11 cellular contexts compared by ENCODE assay signal in genomic region chr11:91783173-91783572, GRCh38.
"Had no signal": no experiment of that assay in that cellular context is flagged by ENCODE, and none has a peak within 500 bp of the region (broad histone marks: within the 10 kb centered on the region; RNA-seq: fewer than 3 reads in every experiment).

No MANE protein-coding gene starts in this region.

- ATAC-seq: GM23338, HCT116 had no signal

- FAIRE-seq: H1, H54 had no signal

- H3K9me3 ChIP-seq: HAP-1 had no signal

- H3K4me2 ChIP-seq: GM23338 had no signal

- H3K9ac ChIP-seq: GM23248 had no signal

- H3K36me3 ChIP-seq: HAP-1 had no signal

- H3K4me1 ChIP-seq: HAP-1 had no signal

- DNase-seq: GM23248, GOT3, H7, H9, HCEC 1CT, HFFc6 had no signal

- H3K4me3 ChIP-seq: GM23248, GM23338, HAP-1 had no signal

- H3K27ac ChIP-seq: GM23248 had no signal

- H2AFZ ChIP-seq: GM23248, GM23338 had no signal
